In the genomic region with DNA sequence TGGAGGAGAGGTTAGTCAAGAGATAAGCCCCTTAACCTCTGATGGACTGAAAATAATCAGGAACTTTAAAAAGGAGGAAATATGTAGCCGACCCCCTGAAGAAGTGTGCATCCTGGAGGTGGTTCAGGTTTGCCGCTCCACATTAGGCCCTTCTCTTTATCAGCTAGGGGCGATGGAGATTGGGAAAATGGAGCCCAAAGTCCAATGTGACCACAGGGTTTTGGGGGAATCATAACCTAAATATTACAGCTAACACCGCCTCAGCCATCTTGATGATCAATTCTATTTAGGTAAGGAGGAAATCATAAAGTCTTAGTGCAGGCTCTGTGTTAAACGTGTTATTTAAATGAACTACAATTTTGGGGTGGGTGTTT, we compare ENCODE assay signal across 8 cellular contexts. TPM values are rescaled to one million over a fixed set of nuclear protein-coding genes. Genes with fewer than 3 reads are reported as not detected.
DNase-seq lines count a peak whose midpoint lies in the region; ATAC-seq and TF ChIP-seq lines count a peak whose summit lies in the region.

No MANE protein-coding gene starts in this region.

- H3K9me3 ChIP-seq in adipocyte (ENCODE audit: control insufficient read depth, low read length) (no peaks in the 10 kb centered on the region), left lung (no peaks in the 10 kb centered on the region), tibial artery (no peaks in the 10 kb centered on the region)

- peak overlapping the region; percentile 87 for H3K4me3 ChIP-seq in adipocyte (ENCODE audit: low read length)
- H3K4me3 ChIP-seq in left lung = peak overlapping the region; percentile 77 to 78
- H3K4me3 ChIP-seq in tibial artery = peak overlapping the region; percentile 69 to 90

- intact Hi-C loops in left lung (cut with DNase I) (no loop called here), tibial artery (cut with DNase I; ENCODE audit: low total_unique reads) (no loop called here)

- H3K27me3 ChIP-seq in adipocyte (replicated peaks; ENCODE audit: control insufficient read depth, insufficient read depth, low read length) = no peaks in the 10 kb centered on the region
- H3K27me3 ChIP-seq in left lung = no peaks in the 10 kb centered on the region
- no peaks in the 10 kb centered on the region for H3K27me3 ChIP-seq in tibial artery

- H3K36me3 ChIP-seq in adipocyte (ENCODE audit: control insufficient read depth, insufficient read depth, low read length, severe bottlenecking) (no peaks in the 10 kb centered on the region), left lung (peaks cover 0 to 17% of the 10 kb centered on the region in 2 donors), tibial artery (no peaks in the 10 kb centered on the region)

- H3K4me1 Mint-ChIP-seq in activated T-cell treated with anti-CD3 and anti-CD28 coated beads, Interleukin-2, amount 50 U/mL, for 4 hours (ENCODE audit: low read depth) = peaks cover 40% of the 10 kb centered on the region

- peak overlapping the region in 1 of 2 donors; percentile 98 for H3K27ac ChIP-seq in left lung
- peak overlapping the region; percentile 84 to 93 for H3K27ac ChIP-seq in tibial artery

- H3K4me1 ChIP-seq in adipocyte (ENCODE audit: control insufficient read depth, insufficient read depth, low read length) (peaks cover 61% of the 10 kb centered on the region), left lung (peaks cover 6 to 66% of the 10 kb centered on the region in 2 donors), tibial artery (peaks cover 0 to 44% (median 17%) of the 10 kb centered on the region in 4 donors)

- peaks cover 5% of the 10 kb centered on the region for H3K27me3 Mint-ChIP-seq in activated T-cell treated with anti-CD3 and anti-CD28 coated beads, Interleukin-2, amount 50 U/mL, for 4 hours (ENCODE audit: low read depth)

- H3K9ac ChIP-seq in adipocyte (ENCODE audit: low read length) = peak overlapping the region; percentile 88

- H3K4me3 Mint-ChIP-seq in activated T-cell treated with anti-CD3 and anti-CD28 coated beads, Interleukin-2, amount 50 U/mL, for 4 hours = peak overlapping the region; percentile 82

- no peak for DNase-seq in activated T-cell treated with anti-CD3 and anti-CD28 coated beads, Interleukin-2, amount 50 U/mL, for 4 hours
- DNase-seq in activated T-cell treated with anti-CD3 and anti-CD28 coated beads for 4 hours (no peak), adipocyte (ENCODE audit: low read depth) (no peak), left lung (no peak), tibial artery (no peak), AG20443 (ENCODE audit: low spot score) (no peak), NCI-H1048 (lab: John Stamatoyannopoulos, UW) (no peak), NCI-H446 (lab: John Stamatoyannopoulos, UW) (no peak)

- ATAC-seq in activated T-cell treated with anti-CD3 and anti-CD28 coated beads, Interleukin-2, amount 50 U/mL, for 4 hours = no peak
- ATAC-seq in left lung = no peak

- no peaks in the 10 kb centered on the region for H3K9me3 Mint-ChIP-seq in activated T-cell treated with anti-CD3 and anti-CD28 coated beads, Interleukin-2, amount 50 U/mL, for 4 hours

- no peak for TF ChIP-seq CTCF in left lung (IDR thresholded peaks at IDR 0.05)
- no peak for TF ChIP-seq CTCF in tibial artery (IDR thresholded peaks at IDR 0.05)

- peaks cover 12% of the 10 kb centered on the region for H3K36me3 Mint-ChIP-seq in activated T-cell treated with anti-CD3 and anti-CD28 coated beads, Interleukin-2, amount 50 U/mL, for 4 hours (ENCODE audit: insufficient read depth)

RNA-seq across cellular contexts. Expression of a gene that starts 1.2 kb away (rescaled TPM):
- total RNA-seq in activated T-cell treated with anti-CD3 and anti-CD28 coated beads, Interleukin-2, amount 50 U/mL, for 4 hours = 1 to 10 TPM; 2.5 to 3.0 (median 2.7) TPM
- total RNA-seq in left lung = 10 to 100 TPM; 21.0 to 28.9 TPM

Comparison
In these comparisons a context has a peak if more than half of its experiments do, and no peak if none do; other contexts are left out.
1. RNA of a gene that starts 1.2 kb away (total RNA-seq): 21.0 to 28.9 TPM in left lung; 2.5 to 3.0 TPM in activated T-cell treated with anti-CD3 and anti-CD28 coated beads, Interleukin-2, amount 50 U/mL, for 4 hours; every median in the first group is over 4 times any median in the second.
2. Peak in every context shown above with its lines, with median percentiles within 50 percentile points of each other: H3K4me3 ChIP-seq.